ENCODE assay signal across 20 cellular contexts in genomic region chr4:139743027-139743426, GRCh38.
"Had no signal": no experiment of that assay in that cellular context is flagged by ENCODE, and none has a peak within 500 bp of the region (broad histone marks: within the 10 kb centered on the region; RNA-seq: fewer than 3 reads in every experiment).

No MANE protein-coding gene starts in this region.

- H3K27ac ChIP-seq: body of pancreas, coronary artery, hepatocyte, lower lobe of right lung, prostate gland, right lobe of liver, stomach, testis, upper lobe of right lung had no signal

- DNase-seq: activated CD4-positive, alpha-beta T cell treated with anti-CD3 and anti-CD28 coated beads, Interleukin-2, amount 10 ng/mL, durations not matched to agents 7 days and 5 days; activated CD8-positive, alpha-beta T cell treated with anti-CD3 and anti-CD28 coated beads, Interleukin-2, amount 10 ng/mL, durations not matched to agents 7 days and 5 days; activated naive CD4-positive, alpha-beta T cell treated with anti-CD3 and anti-CD28 coated beads for 36 hours; activated T-cell treated with anti-CD3 and anti-CD28 coated beads, Interleukin-2, amount 50 U/mL, for 4 hours; body of pancreas; esophagus squamous epithelium; lower lobe of right lung; right lobe of liver; stimulated activated CD4-positive, alpha-beta T cell treated with anti-CD3 and anti-CD28 coated beads, Interleukin-4, amount 100 ng/mL, for 1 hour; stomach; T-helper 1 cell; T-helper 9 cell; testis; upper lobe of right lung had no signal

- H3K36me3 ChIP-seq: esophagus squamous epithelium, lower lobe of right lung, prostate gland, right lobe of liver, stomach, upper lobe of right lung had no signal

- H3K4me1 Mint-ChIP-seq: central memory CD8-positive, alpha-beta T cell had no signal

- H3K27ac Mint-ChIP-seq: activated CD4-positive, alpha-beta T cell treated with anti-CD3 and anti-CD28 coated beads, Interleukin-2, amount 10 ng/mL, durations not matched to agents 7 days and 5 days; activated CD8-positive, alpha-beta T cell treated with anti-CD3 and anti-CD28 coated beads, Interleukin-2, amount 10 ng/mL, durations not matched to agents 7 days and 5 days; activated naive CD4-positive, alpha-beta T cell treated with anti-CD3 and anti-CD28 coated beads for 36 hours had no signal

- H3K4me3 Mint-ChIP-seq: activated CD4-positive, alpha-beta T cell treated with anti-CD3 and anti-CD28 coated beads, Interleukin-2, amount 10 ng/mL, durations not matched to agents 7 days and 5 days; activated CD8-positive, alpha-beta T cell treated with anti-CD3 and anti-CD28 coated beads, Interleukin-2, amount 10 ng/mL, durations not matched to agents 7 days and 5 days; activated naive CD4-positive, alpha-beta T cell treated with anti-CD3 and anti-CD28 coated beads for 36 hours; activated T-cell treated with anti-CD3 and anti-CD28 coated beads, Interleukin-2, amount 50 U/mL, for 4 hours; central memory CD8-positive, alpha-beta T cell; neural crest cell had no signal

- H3K27me3 Mint-ChIP-seq: activated CD4-positive, alpha-beta T cell treated with anti-CD3 and anti-CD28 coated beads, Interleukin-2, amount 10 ng/mL, durations not matched to agents 7 days and 5 days had no signal

- H3K27me3 ChIP-seq: body of pancreas, esophagus squamous epithelium, hepatocyte, right lobe of liver, stomach, testis, upper lobe of right lung had no signal

- H3K9me3 ChIP-seq: body of pancreas, esophagus squamous epithelium, lower lobe of right lung, prostate gland, right lobe of liver, stomach, testis, upper lobe of right lung had no signal

- H3K4me3 ChIP-seq: body of pancreas, coronary artery, esophagus squamous epithelium, hepatocyte, lower lobe of right lung, prostate gland, right lobe of liver, smooth muscle cell, stomach, testis, upper lobe of right lung had no signal

- H3K9me3 Mint-ChIP-seq: activated CD4-positive, alpha-beta T cell treated with anti-CD3 and anti-CD28 coated beads, Interleukin-2, amount 10 ng/mL, durations not matched to agents 7 days and 5 days; activated naive CD4-positive, alpha-beta T cell treated with anti-CD3 and anti-CD28 coated beads for 36 hours; activated T-cell treated with anti-CD3 and anti-CD28 coated beads, Interleukin-2, amount 50 U/mL, for 4 hours; central memory CD8-positive, alpha-beta T cell; neural crest cell had no signal
